ENCODE assay signal across 12 cellular contexts in genomic region chr14:67722293-67722692, GRCh38. TPM values are rescaled to one million over a fixed set of nuclear protein-coding genes. Genes with fewer than 3 reads are reported as not detected.
DNase-seq lines count a peak whose midpoint lies in the region; ATAC-seq lines count a peak whose summit lies in the region.
"Had no signal": no experiment of that assay in that cellular context is flagged by ENCODE, and none has a peak within 500 bp of the region (broad histone marks: within the 10 kb centered on the region; RNA-seq: fewer than 3 reads in every experiment).

No MANE protein-coding gene starts in this region.

- peak overlapping the region; percentile 5 to 66 for H3K27ac ChIP-seq in esophagus (ENCODE audit: low read depth in 2 of 2, low read length in 1 of 2)

- no peaks in the 10 kb centered on the region for H3K27me3 ChIP-seq in esophagus (ENCODE audit: control insufficient read depth in 1 of 2, insufficient read depth in 2 of 2, low read length in 2 of 2)

- WGBS in esophagus, 2 donors, result 6 to 8% methylated on average over 3 of the region's 3 CpGs

- no peaks in the 10 kb centered on the region for H3K9me3 ChIP-seq in esophagus (ENCODE audit: control insufficient read depth in 2 of 2, insufficient read depth in 1 of 2, low read depth in 1 of 2, low read length in 1 of 2)

- H3K4me3 ChIP-seq in esophagus (ENCODE audit: low read depth in 1 of 2, low read length in 2 of 2), result peak overlapping the region; percentile 15 to 45

- no peaks in the 10 kb centered on the region for H3K36me3 ChIP-seq in esophagus (ENCODE audit: control insufficient read depth in 2 of 2, insufficient read depth in 2 of 2, low read length in 1 of 2)

- H3K4me1 ChIP-seq in esophagus (ENCODE audit: control insufficient read depth in 2 of 2, insufficient read depth in 2 of 2, low read length in 1 of 2), result peaks cover 0 to 3% of the 10 kb centered on the region in 2 donors

- peak; percentile 34 for DNase-seq in AG20443 (ENCODE audit: low spot score)
- peak; percentile 44 for DNase-seq in NCI-H146 (lab: John Stamatoyannopoulos, UW)
- peak; percentile 50 for DNase-seq in myocyte (ENCODE audit: low read depth)
- DNase-seq in SIG-M5 (lab: John Stamatoyannopoulos, UW), result no peak
- no peak for DNase-seq in NCI-H2107 treated with DMSO at 0.1 percent for 48 hours (lab: John Stamatoyannopoulos, UW; ENCODE audit: unreplicated experiment)
- DNase-seq: activated naive CD8-positive, alpha-beta T cell treated with anti-CD3 and anti-CD28 coated beads, Interleukin-2, amount 10 ng/mL, durations not matched to agents 7 days and 5 days; DND-41 had no signal

- ATAC-seq in GM21529 (IDR thresholded peaks at IDR 0.05; ENCODE audit: unreplicated experiment), result no peak
- ATAC-seq in GM19328 (IDR thresholded peaks at IDR 0.05; ENCODE audit: unreplicated experiment), result no peak
- ATAC-seq: Panc1 had no signal

RNA-seq across cellular contexts. Expression of gene RDH12, which starts 20.6 kb away (rescaled TPM):
- polyA plus RNA-seq in esophagus, result 10 to 100 TPM in 1 of 2 donors, 1 to 10 TPM in 1; 8.0 to 31.2 TPM
- total RNA-seq in myocyte, result 0.16 TPM in 1 of 2 replicates, not detected in the other
- polyA plus RNA-seq in myocyte (2012), result 0.15 TPM
- total RNA-seq: activated naive CD8-positive, alpha-beta T cell treated with anti-CD3 and anti-CD28 coated beads, Interleukin-2, amount 10 ng/mL, durations not matched to agents 7 days and 5 days; neural crest cell had no signal

RNA-seq across cellular contexts. Expression of gene RDH11, which starts 26.7 kb away (rescaled TPM):
- polyA plus RNA-seq in esophagus, result 10 to 100 TPM; 36.8 to 39.9 TPM
- 79.9 and 105 TPM in 2 replicates for total RNA-seq in myocyte
- 64.4 TPM for polyA plus RNA-seq in myocyte (2012)

RNA-seq across cellular contexts. Expression of gene VTI1B, which starts 47.9 kb away (rescaled TPM):
- 10 to 100 TPM; 57.0 to 58.3 TPM for polyA plus RNA-seq in esophagus
- 38.4 and 41.6 TPM in 2 replicates for total RNA-seq in myocyte
- polyA plus RNA-seq in myocyte (2012), result 119 TPM

Comparison
In these comparisons a context has a peak if more than half of its experiments do, and no peak if none do; other contexts are left out.
1. DNase-seq: peak in AG20443 (single experiment), NCI-H146 (single experiment) and myocyte (single experiment); none in SIG-M5 (single experiment) and NCI-H2107 treated with DMSO at 0.1 percent for 48 hours (single experiment).